In genomic region chr1:236868625-236869467, GRCh38 we compare ENCODE assay signal across 8 cellular contexts.
A peak's percentile ranks its signal among the peaks of the same experiment; 100 is the strongest.
DNase-seq lines count a peak whose midpoint lies in the region; ATAC-seq and TF ChIP-seq lines count a peak whose summit lies in the region.

No MANE protein-coding gene starts in this region.

- H3K9me3 ChIP-seq in CD8-positive, alpha-beta memory T cell (ENCODE audit: low read length) = no peaks in the 10 kb centered on the region
- H3K9me3 ChIP-seq in OCI-LY1 (ENCODE audit: low read length) = no peaks in the 10 kb centered on the region
- H3K9me3 ChIP-seq in right atrium auricular region = no peaks in the 10 kb centered on the region

- H3K4me3 ChIP-seq in CD8-positive, alpha-beta memory T cell (ENCODE audit: low read length) = no peak overlapping the region
- H3K4me3 ChIP-seq in OCI-LY1 (ENCODE audit: low read depth, low read length, poor library complexity, severe bottlenecking) (no peak overlapping the region), right atrium auricular region (no peak overlapping the region)

- H3K36me3 ChIP-seq in CD8-positive, alpha-beta memory T cell (ENCODE audit: insufficient read depth, low read length) = peaks cover 41% of the 10 kb centered on the region
- peaks cover 73% of the 10 kb centered on the region; the same call in 1 of the 2 replicates for H3K36me3 ChIP-seq in OCI-LY1 (ENCODE audit: insufficient read depth, low read length)
- H3K36me3 ChIP-seq in right atrium auricular region = peaks cover 29% of the 10 kb centered on the region

- H3K4me3 Mint-ChIP-seq in CD8-positive, alpha-beta memory T cell = no peak overlapping the region

- POLR2A ChIA-PET in CD8-positive, alpha-beta memory T cell (lab: Charles Lee) = no interaction called here

- H3K27me3 ChIP-seq in CD8-positive, alpha-beta memory T cell (ENCODE audit: insufficient read depth, low read length, poor library complexity, severe bottlenecking) = no peaks in the 10 kb centered on the region
- H3K27me3 ChIP-seq in OCI-LY1 (ENCODE audit: insufficient read depth, low read length) = no peaks in the 10 kb centered on the region
- no peaks in the 10 kb centered on the region for H3K27me3 ChIP-seq in right atrium auricular region

- peaks cover 23 to 90% (median 44%) of the 10 kb centered on the region in 3 donors for H3K36me3 Mint-ChIP-seq in CD8-positive, alpha-beta memory T cell

- no peak overlapping the region for H2AFZ ChIP-seq in OCI-LY1 (ENCODE audit: low read length)

- H3K9me2 ChIP-seq in OCI-LY1 (ENCODE audit: low read depth, low read length) = no peaks in the 10 kb centered on the region

- no peaks in the 10 kb centered on the region for H4K20me1 ChIP-seq in OCI-LY1 (ENCODE audit: insufficient read depth, low read length)

- no peak overlapping the region for H3K4me2 ChIP-seq in OCI-LY1 (ENCODE audit: low read length)

- H3K9me3 Mint-ChIP-seq in CD8-positive, alpha-beta memory T cell = no peaks in the 10 kb centered on the region

- peaks cover 0 to 3% (median 0%) of the 10 kb centered on the region in 3 donors for H3K4me1 Mint-ChIP-seq in CD8-positive, alpha-beta memory T cell

- no peak overlapping the region for H3K9ac ChIP-seq in OCI-LY1 (ENCODE audit: low read length)

- CTCF ChIA-PET in CD8-positive, alpha-beta memory T cell (lab: Charles Lee) = interaction anchor here (0.8 kb wide), 1 partner anchor 17 kb away, joined by 3 read pairs; no protein-coding TSS in a partner anchor

- ATAC-seq in GM19023 (IDR thresholded peaks at IDR 0.05; ENCODE audit: unreplicated experiment) (peak; percentile 86), HG03280 (IDR thresholded peaks at IDR 0.05; ENCODE audit: unreplicated experiment) (peak; percentile 83)

- no peaks in the 10 kb centered on the region for H3K79me2 ChIP-seq in OCI-LY1 (ENCODE audit: insufficient read depth, low read length)

- DNase-seq in CD8-positive, alpha-beta memory T cell = peak in 3 of 5 donors; percentile 7 to 45 (median 29)
- DNase-seq in activated T-helper 9 cell treated with anti-CD3 and anti-CD28 coated beads, Interleukin-2, amount 50 U/mL, for 16 hours (ENCODE audit: low read depth) = peak; percentile 7
- no peak for DNase-seq in right atrium auricular region (ENCODE audit: low spot score)
- peak; percentile 32 for DNase-seq in stimulated activated CD4-positive, alpha-beta T cell treated with anti-CD3 and anti-CD28 coated beads, Interleukin-1b, Interleukin-23, amount 100 ng/mL, for 48 hours
- no peak for DNase-seq in pons (ENCODE audit: low spot score)

- peaks cover 4% of the 10 kb centered on the region; the same call in 1 of the 2 replicates for H3F3A ChIP-seq in OCI-LY1 (ENCODE audit: insufficient read depth, low read length)

- TF ChIP-seq CTCF in OCI-LY1 (IDR thresholded peaks at IDR 0.05; ENCODE audit: low read length) (peak; percentile 95), right atrium auricular region (IDR thresholded peaks at IDR 0.05) (peak; percentile 77 to 85)

- no peaks in the 10 kb centered on the region for H3K27me3 Mint-ChIP-seq in CD8-positive, alpha-beta memory T cell

- no peaks in the 10 kb centered on the region for H3K4me1 ChIP-seq in CD8-positive, alpha-beta memory T cell (ENCODE audit: insufficient read depth, low read length)
- H3K4me1 ChIP-seq in OCI-LY1 (ENCODE audit: insufficient read depth, low read length, severe bottlenecking) = no peaks in the 10 kb centered on the region
- H3K4me1 ChIP-seq in right atrium auricular region = peaks cover 0 to 20% of the 10 kb centered on the region in 2 donors

- H3K27ac ChIP-seq in CD8-positive, alpha-beta memory T cell (ENCODE audit: low read depth, low read length) = no peak overlapping the region
- no peak overlapping the region for H3K27ac ChIP-seq in OCI-LY1 (ENCODE audit: low read depth, low read length, poor library complexity, severe bottlenecking)
- H3K27ac ChIP-seq in right atrium auricular region = no peak overlapping the region

- H3K27ac Mint-ChIP-seq in CD8-positive, alpha-beta memory T cell = no peak overlapping the region

Comparison
In these comparisons a context has a peak if more than half of its experiments do, and no peak if none do; other contexts are left out.
1. DNase-seq: peak in CD8-positive, alpha-beta memory T cell (3 of 5), activated T-helper 9 cell treated with anti-CD3 and anti-CD28 coated beads, Interleukin-2, amount 50 U/mL, for 16 hours (single experiment) and stimulated activated CD4-positive, alpha-beta T cell treated with anti-CD3 and anti-CD28 coated beads, Interleukin-1b, Interleukin-23, amount 100 ng/mL, for 48 hours (single experiment); none in right atrium auricular region (single experiment) and pons (single experiment).